27 cellular contexts compared by ENCODE assay signal in genomic region chr4:180041576-180041975, GRCh38.
"Had no signal": no experiment of that assay in that cellular context is flagged by ENCODE, and none has a peak within 500 bp of the region (broad histone marks: within the 10 kb centered on the region; RNA-seq: fewer than 3 reads in every experiment).

No MANE protein-coding gene starts in this region.

- H3K9me3 ChIP-seq: colonic mucosa, ovary, psoas muscle, suprapubic skin, transverse colon, upper lobe of right lung, uterus had no signal

- H3K36me3 ChIP-seq: colonic mucosa, ovary, suprapubic skin, transverse colon, upper lobe of right lung, uterus had no signal

- H3K9me3 Mint-ChIP-seq: dendritic cell treated with granulocyte-macrophage colony-stimulating factor and Interleukin-4, amounts not matched to agents 40 ng/mL and 50 ng/mL, for 4 days had no signal

- DNase-seq: colonic mucosa; effector memory CD4-positive, alpha-beta T cell; hypothalamus; immature natural killer cell; islet precursor cell; kidney glomerular epithelial cell; left colon; natural killer cell; occipital lobe; ovary; posterior cingulate gyrus; psoas muscle; stimulated activated CD4-positive, alpha-beta T cell treated with anti-CD3 and anti-CD28 coated beads, Interleukin-12 subunit alpha, Interleukin-12 subunit beta, amount 100 ng/mL, for 4 hours; stimulated activated CD4-positive, alpha-beta T cell treated with anti-CD3 and anti-CD28 coated beads, Interleukin-1b, Interleukin-23, amount 100 ng/mL, for 48 hours; stimulated activated CD4-positive, alpha-beta T cell treated with anti-CD3 and anti-CD28 coated beads, Interleukin-4, amount 100 ng/mL, for 1 hour; stimulated activated CD8-positive, alpha-beta memory T cell treated with anti-CD3 and anti-CD28 coated beads, Interleukin-4, amount 100 ng/mL, for 48 hours; stimulated activated naive CD4-positive, alpha-beta T cell; stimulated activated naive CD8-positive, alpha-beta T cell treated with anti-CD3 and anti-CD28 coated beads, Interleukin-15, amount 100 ng/mL, for 72 hours; transverse colon; upper lobe of right lung; uterus had no signal

- H3K27ac Mint-ChIP-seq: dendritic cell treated with granulocyte-macrophage colony-stimulating factor and Interleukin-4, amounts not matched to agents 40 ng/mL and 50 ng/mL, for 4 days; immature natural killer cell; memory B cell; natural killer cell; stimulated activated naive CD8-positive, alpha-beta T cell treated with anti-CD3 and anti-CD28 coated beads, Interleukin-15, amount 100 ng/mL, for 72 hours had no signal

- H3K4me2 ChIP-seq: smooth muscle cell had no signal

- H3K36me3 Mint-ChIP-seq: immature natural killer cell, memory B cell had no signal

- H3K4me1 Mint-ChIP-seq: immature natural killer cell; memory B cell; natural killer cell; stimulated activated naive CD8-positive, alpha-beta T cell treated with anti-CD3 and anti-CD28 coated beads, Interleukin-15, amount 100 ng/mL, for 72 hours had no signal

- H3K27me3 ChIP-seq: colonic mucosa, ovary, suprapubic skin, transverse colon, upper lobe of right lung, uterus had no signal

- H3K4me3 Mint-ChIP-seq: dendritic cell treated with granulocyte-macrophage colony-stimulating factor and Interleukin-4, amounts not matched to agents 40 ng/mL and 50 ng/mL, for 4 days; immature natural killer cell; memory B cell; natural killer cell; stimulated activated naive CD8-positive, alpha-beta T cell treated with anti-CD3 and anti-CD28 coated beads, Interleukin-15, amount 100 ng/mL, for 72 hours had no signal

- H3K4me3 ChIP-seq: colonic mucosa, lung, ovary, psoas muscle, smooth muscle cell, suprapubic skin, transverse colon, upper lobe of right lung, uterus had no signal

- H3K27me3 Mint-ChIP-seq: dendritic cell treated with granulocyte-macrophage colony-stimulating factor and Interleukin-4, amounts not matched to agents 40 ng/mL and 50 ng/mL, for 4 days; memory B cell had no signal

- ATAC-seq: left colon; natural killer cell; psoas muscle; sciatic nerve; stimulated activated naive CD8-positive, alpha-beta T cell treated with anti-CD3 and anti-CD28 coated beads, Interleukin-15, amount 100 ng/mL, for 72 hours; upper lobe of right lung had no signal

- H3K27ac ChIP-seq: colonic mucosa, ovary, psoas muscle, suprapubic skin, transverse colon, upper lobe of right lung, uterus had no signal

- H3K4me1 ChIP-seq: colonic mucosa, psoas muscle, suprapubic skin, transverse colon, upper lobe of right lung, uterus had no signal
